Comparison of ENCODE assay signal across 8 cellular contexts in the genomic region with DNA sequence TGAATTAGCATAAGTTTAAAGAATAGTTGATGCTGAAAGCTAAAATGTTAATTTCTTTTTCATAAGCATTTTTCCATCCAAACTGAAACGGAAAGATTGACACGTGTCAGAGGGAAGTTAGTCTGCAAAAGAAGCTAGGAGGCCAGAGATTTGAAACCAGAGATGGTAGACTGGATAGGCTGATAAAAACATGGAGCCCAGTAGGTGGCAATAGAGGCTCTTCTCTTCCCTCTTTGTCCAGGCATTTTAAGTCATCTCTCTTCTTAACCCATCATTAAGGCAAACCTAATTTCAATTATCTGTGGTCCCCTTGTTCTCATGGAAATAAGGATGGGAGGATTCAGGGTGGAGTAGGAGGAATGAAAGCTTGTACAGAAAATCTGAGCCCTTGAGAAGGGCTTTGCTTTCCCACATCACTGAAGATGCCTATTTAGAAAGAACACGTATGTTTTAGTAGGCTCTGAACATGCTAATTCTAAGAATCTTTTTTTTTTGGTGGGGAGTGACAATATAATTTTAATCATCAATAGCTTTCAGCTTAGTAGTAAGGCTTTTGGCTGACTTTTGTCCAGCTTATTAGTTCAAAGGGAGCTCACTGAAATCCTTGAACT.
DNase-seq lines count a peak whose midpoint lies in the region; ATAC-seq lines count a peak whose summit lies in the region.

No MANE protein-coding gene starts in this region.

- DNase-seq in COLO829 (ENCODE audit: low spot score) = peak; percentile 50
- DNase-seq in NOMO-1 treated with dmso at 0.1 percent for 144 hours (lab: John Stamatoyannopoulos, UW; ENCODE audit: unreplicated experiment) = peak; percentile 1
- DNase-seq in dedifferentiated amniotic fluid mesenchymal stem cell (ENCODE audit: extremely low spot score) = peak; percentile 66
- peak; percentile 56 for DNase-seq in midbrain (lab: John Stamatoyannopoulos, UW)
- DNase-seq in activated CD4-positive, CD25-positive, alpha-beta regulatory T cell treated with anti-CD3 and anti-CD28 coated beads, Interleukin-2, amount 50 U/mL, for 72 hours = no peak
- DNase-seq in activated gamma-delta T cell treated with Interleukin-2 at 50 U/mL for 16 hours = no peak

- ATAC-seq in HG03469 (IDR thresholded peaks at IDR 0.05; ENCODE audit: unreplicated experiment) (peak; percentile 41), HG03175 (IDR thresholded peaks at IDR 0.05; ENCODE audit: unreplicated experiment) (no peak)

Comparison
In these comparisons a context has a peak if more than half of its experiments do, and no peak if none do; other contexts are left out.
1. DNase-seq: peak in COLO829 (single experiment), NOMO-1 treated with dmso at 0.1 percent for 144 hours (single experiment), dedifferentiated amniotic fluid mesenchymal stem cell (single experiment) and midbrain (single experiment); none in activated CD4-positive, CD25-positive, alpha-beta regulatory T cell treated with anti-CD3 and anti-CD28 coated beads, Interleukin-2, amount 50 U/mL, for 72 hours (single experiment) and activated gamma-delta T cell treated with Interleukin-2 at 50 U/mL for 16 hours (single experiment).